Comparison of ENCODE assay signal across 15 cellular contexts in genomic region chr4:151197258-151197657, GRCh38.
DNase-seq lines count a peak whose midpoint lies in the region; ATAC-seq and TF ChIP-seq lines count a peak whose summit lies in the region.
"Had no signal": no experiment of that assay in that cellular context is flagged by ENCODE, and none has a peak within 500 bp of the region (broad histone marks: within the 10 kb centered on the region; RNA-seq: fewer than 3 reads in every experiment).

No MANE protein-coding gene starts in this region.

- H3K27me3 ChIP-seq in PC-3 (ENCODE audit: low read length): no peaks in the 10 kb centered on the region
- no peaks in the 10 kb centered on the region for H3K27me3 ChIP-seq in esophagus muscularis mucosa
- no peaks in the 10 kb centered on the region for H3K27me3 ChIP-seq in left lung
- H3K27me3 ChIP-seq in tibial artery: no peaks in the 10 kb centered on the region

- H3K4me1 ChIP-seq in PC-3 (ENCODE audit: insufficient read depth, low read length) (peaks cover 34% of the 10 kb centered on the region), esophagus muscularis mucosa (peaks cover 45 to 72% (median 57%) of the 10 kb centered on the region in 4 donors), left lung (peaks cover 0 to 16% of the 10 kb centered on the region in 2 donors), tibial artery (peaks cover 0 to 75% (median 28%) of the 10 kb centered on the region in 4 donors)

- no peak for TF ChIP-seq EP300 in esophagus muscularis mucosa (IDR thresholded peaks at IDR 0.05)

- intact Hi-C loops in PC-3 (cut with micrococcal nuclease) (no loop called here), esophagus muscularis mucosa (cut with DNase I) (no loop called here), left lung (cut with DNase I) (no loop called here), tibial artery (cut with DNase I; ENCODE audit: low total_unique reads) (no loop called here)

- H3K27ac ChIP-seq in PC-3 (ENCODE audit: low read length): peak overlapping the region; percentile 89
- H3K27ac ChIP-seq in esophagus muscularis mucosa (replicated peaks in 1 of 4): peak overlapping the region; percentile 33 to 70 (median 60)
- H3K27ac ChIP-seq in left lung: peak overlapping the region; percentile 1 to 41
- H3K27ac ChIP-seq in tibial artery: peak overlapping the region; percentile 34 to 54

- ATAC-seq in PC-3 (no peak), left lung (peak; percentile 23), HG03108 (IDR thresholded peaks at IDR 0.05; ENCODE audit: unreplicated experiment) (no peak), GM18909 (IDR thresholded peaks at IDR 0.05; ENCODE audit: poor library complexity, unreplicated experiment) (no peak)
- ATAC-seq: activated CD8-positive, alpha-beta memory T cell treated with anti-CD3 and anti-CD28 coated beads, Interleukin-2, amount 10 ng/mL, durations not matched to agents 7 days and 5 days; WTC11 had no signal

- H4K20me1 ChIP-seq in PC-3 (ENCODE audit: low read length): no peaks in the 10 kb centered on the region

- no peaks in the 10 kb centered on the region for H3F3A ChIP-seq in PC-3 (ENCODE audit: low read length, unreplicated experiment)

- WGBS in esophagus muscularis mucosa: 71% methylated on average over 6 of the region's 6 CpGs

- no TSS peak for BruUV-seq in PC-3 (replicated peaks; lab: Mats Ljungman, UMichigan)

- H3K9me3 ChIP-seq in PC-3 (ENCODE audit: low read length) (no peaks in the 10 kb centered on the region), esophagus muscularis mucosa (no peaks in the 10 kb centered on the region), left lung (no peaks in the 10 kb centered on the region), tibial artery (no peaks in the 10 kb centered on the region)

- TF ChIP-seq CTCF in PC-3 (conservative IDR thresholded peaks at IDR 0.05; ENCODE audit: low read depth, low read length) (no peak), esophagus muscularis mucosa (IDR thresholded peaks at IDR 0.05) (no peak), left lung (IDR thresholded peaks at IDR 0.05) (no peak), tibial artery (IDR thresholded peaks at IDR 0.05) (no peak)

- H3K9ac ChIP-seq in PC-3 (ENCODE audit: low read length): no peak overlapping the region

- no peak overlapping the region for H2AFZ ChIP-seq in PC-3 (ENCODE audit: low read length)

- POLR2A ChIA-PET in PC-3 (lab: Charles Lee; ENCODE audit: unreplicated experiment): no interaction called here

- H3K4me3 ChIP-seq in PC-3 (ENCODE audit: low read length): no peak overlapping the region
- peak overlapping the region in 2 of 4 donors; percentile 6 to 17 for H3K4me3 ChIP-seq in esophagus muscularis mucosa
- no peak overlapping the region for H3K4me3 ChIP-seq in left lung
- H3K4me3 ChIP-seq in tibial artery: no peak overlapping the region

- H3K36me3 ChIP-seq in PC-3 (ENCODE audit: low read depth, low read length): no peaks in the 10 kb centered on the region
- no peaks in the 10 kb centered on the region for H3K36me3 ChIP-seq in esophagus muscularis mucosa
- no peaks in the 10 kb centered on the region for H3K36me3 ChIP-seq in left lung
- H3K36me3 ChIP-seq in tibial artery: no peaks in the 10 kb centered on the region

- no peak for TF ChIP-seq POLR2A in esophagus muscularis mucosa (IDR thresholded peaks at IDR 0.05; ENCODE audit: low read depth)

- H3K9me2 ChIP-seq in PC-3 (replicated peaks; ENCODE audit: low read length): no peaks in the 10 kb centered on the region

- H3K4me2 ChIP-seq in PC-3 (ENCODE audit: low read length): peak overlapping the region; percentile 69; the same call in 1 of the 2 replicates

- H3K79me2 ChIP-seq in PC-3 (ENCODE audit: low read length): peaks cover 15% of the 10 kb centered on the region

- DNase-seq in PC-3 (peak; percentile 9), esophagus muscularis mucosa (ENCODE audit: extremely low spot score) (peak; percentile 83), left lung (no peak), tibial artery (peak in 1 of 2 donors; percentile 71), GM19240 (ENCODE audit: insufficient read length, low spot score) (no peak), NCI-H1092 (lab: John Stamatoyannopoulos, UW) (no peak)
- DNase-seq: activated CD8-positive, alpha-beta memory T cell treated with anti-CD3 and anti-CD28 coated beads, Interleukin-2, amount 10 ng/mL, durations not matched to agents 7 days and 5 days; activated naive CD4-positive, alpha-beta T cell treated with anti-CD3 and anti-CD28 coated beads, Interleukin-2, amount 50 U/mL, for 16 hours; CD4-positive, CD25-positive, alpha-beta regulatory T cell; cerebellar nuclear complex; NK-92 treated with Interleukin-12 subunit alpha and Interleukin-12 subunit beta, amount 100 ng/mL, for 24 hours; stimulated activated CD4-positive, alpha-beta T cell treated with anti-CD3 and anti-CD28 coated beads, Interleukin-2, amount 100 ng/mL, for 48 hours had no signal

- CTCF ChIA-PET in PC-3 (lab: Charles Lee): no interaction called here

Comparison
In these comparisons a context has a peak if more than half of its experiments do, and no peak if none do; other contexts are left out.
1. DNase-seq: peak in PC-3 (single experiment) and esophagus muscularis mucosa (single experiment); none in left lung (0 of 2), GM19240 (single experiment) and NCI-H1092 (single experiment).
2. H3K27ac ChIP-seq: peak in every context shown above with its lines; median percentile 89 in PC-3; 60 in esophagus muscularis mucosa; 44 in tibial artery; 21 in left lung.